Comparison of ENCODE assay signal across 21 cellular contexts in genomic region chr9:73871636-73872035, GRCh38.
DNase-seq lines count a peak whose midpoint lies in the region; FAIRE-seq and TF ChIP-seq lines count a peak whose summit lies in the region.
"Had no signal": no experiment of that assay in that cellular context is flagged by ENCODE, and none has a peak within 500 bp of the region (broad histone marks: within the 10 kb centered on the region; RNA-seq: fewer than 3 reads in every experiment).

No MANE protein-coding gene starts in this region.

- H3K14ac ChIP-seq in neuronal stem cell (ENCODE audit: low read length), result no peak overlapping the region

- TF ChIP-seq POLR2A in Peyer's patch (IDR thresholded peaks at IDR 0.05), result no peak

- H3K4me2 ChIP-seq in astrocyte (ENCODE audit: low read length), result no peak overlapping the region
- H3K4me2 ChIP-seq in neuronal stem cell (ENCODE audit: insufficient read depth, low read length, poor library complexity, severe bottlenecking), result no peak overlapping the region

- H3K36me3 Mint-ChIP-seq in astrocyte (ENCODE audit: low read depth, unreplicated experiment), result no peaks in the 10 kb centered on the region

- H3K18ac ChIP-seq in neuronal stem cell (ENCODE audit: low read length), result no peak overlapping the region

- no peaks in the 10 kb centered on the region for H3K27me3 Mint-ChIP-seq in astrocyte (ENCODE audit: low read depth, unreplicated experiment)

- H3K4me3 Mint-ChIP-seq in astrocyte (ENCODE audit: unreplicated experiment), result no peak overlapping the region

- H3K4me1 ChIP-seq in astrocyte (ENCODE audit: insufficient read depth, low read length) (peaks cover 4% of the 10 kb centered on the region), neuronal stem cell (ENCODE audit: control insufficient read depth in 2 of 2, insufficient read depth in 1 of 2, low read depth in 1 of 2, low read length in 2 of 2) (peaks cover 4 to 16% of the 10 kb centered on the region in 2 donors), Peyer's patch (no peaks in the 10 kb centered on the region)
- H3K4me1 ChIP-seq: BE2C, HAP-1 had no signal

- peak overlapping the region; percentile 26 for H3K27ac Mint-ChIP-seq in astrocyte (ENCODE audit: unreplicated experiment)

- H2AFZ ChIP-seq in astrocyte (ENCODE audit: low read depth, low read length), result no peak overlapping the region
- H2AFZ ChIP-seq in neuronal stem cell (ENCODE audit: low read length), result peak overlapping the region; percentile 47

- H4K91ac ChIP-seq in neuronal stem cell (ENCODE audit: low read depth, low read length, poor library complexity), result no peak overlapping the region

- no peaks in the 10 kb centered on the region for H3K9me3 ChIP-seq in astrocyte (ENCODE audit: insufficient read depth, low read depth, low read length)
- no peaks in the 10 kb centered on the region for H3K9me3 ChIP-seq in neuronal stem cell (replicated peaks in 1 of 2; ENCODE audit: control insufficient read depth in 2 of 2, insufficient read depth in 1 of 2, low read depth in 1 of 2, low read length in 2 of 2)
- no peaks in the 10 kb centered on the region for H3K9me3 ChIP-seq in Peyer's patch
- H3K9me3 ChIP-seq: BE2C, HAP-1 had no signal

- H3K79me1 ChIP-seq in neuronal stem cell (ENCODE audit: low read depth, low read length), result no peaks in the 10 kb centered on the region

- no peak overlapping the region for H3K27ac ChIP-seq in astrocyte (ENCODE audit: low read depth, low read length)
- H3K27ac ChIP-seq in neuronal stem cell (replicated peaks; ENCODE audit: low read length), result no peak overlapping the region
- no peak overlapping the region for H3K27ac ChIP-seq in Peyer's patch
- H3K27ac ChIP-seq: SK-N-MC had no signal

- no peaks in the 10 kb centered on the region for H4K20me1 ChIP-seq in astrocyte (ENCODE audit: insufficient read depth, low read length)

- peaks cover 15% of the 10 kb centered on the region for H3K4me1 Mint-ChIP-seq in astrocyte (ENCODE audit: low read depth, unreplicated experiment)

- no CpG with 5 or more reads among the region's 4 CpGs for WGBS in neuronal stem cell (ENCODE audit: extremely low coverage in 2 of 2, insufficient read length in 2 of 2, insufficient replicate concordance in 1 of 2), 2 donors

- no peaks in the 10 kb centered on the region for H3K79me2 ChIP-seq in astrocyte (ENCODE audit: insufficient read depth, low read length)

- H4K8ac ChIP-seq in neuronal stem cell (ENCODE audit: low read depth, low read length), result no peak overlapping the region

- DNase-seq in M059J (ENCODE audit: low read depth) (peak; percentile 2), astrocyte (ENCODE audit: low read depth) (peak; percentile 24), kidney epithelial cell (ENCODE audit: low read depth) (peak; percentile 23), neuronal stem cell (ENCODE audit: low spot score) (no peak), Peyer's patch (no peak), GM13976 (ENCODE audit: low spot score) (no peak), SW480 (ENCODE audit: low spot score) (no peak), NCI-H1417 treated with DMSO at 0.1 percent for 48 hours (lab: John Stamatoyannopoulos, UW) (no peak)
- DNase-seq: BE2C, KG1, NCI-H1105, NCI-H1694 treated with DMSO at 0.1 percent for 48 hours, NCI-H2081 treated with DMSO at 0.1 percent for 48 hours, NCI-H2171 treated with DMSO at 0.1 percent for 48 hours, NCI-H446 treated with DMSO at 0.1 percent for 48 hours, NCI-H526 treated with DMSO at 0.1 percent for 48 hours, OCI-M1, RPMI8226, SHP77 had no signal

- in situ Hi-C loops in GM13976 (cut with MboI; ENCODE audit: low sequenced_read_pairs, unreplicated experiment), result no loop called here

- no peak overlapping the region for H2AK5ac ChIP-seq in neuronal stem cell (ENCODE audit: low read depth, low read length)

- H3K9ac ChIP-seq in astrocyte (ENCODE audit: low read length) (no peak overlapping the region), neuronal stem cell (ENCODE audit: low read depth, low read length, poor library complexity) (no peak overlapping the region)

- no peak overlapping the region for H2BK12ac ChIP-seq in neuronal stem cell (ENCODE audit: low read length)

- FAIRE-seq in astrocyte (lab: Jason Lieb, UNC), result no peak

- H2BK15ac ChIP-seq in neuronal stem cell (ENCODE audit: low read length), result no peak overlapping the region

- no peak overlapping the region for H2BK5ac ChIP-seq in neuronal stem cell (ENCODE audit: low read length)

- no peaks in the 10 kb centered on the region for H3K27me3 ChIP-seq in astrocyte (ENCODE audit: insufficient read depth, low read length)
- no peaks in the 10 kb centered on the region for H3K27me3 ChIP-seq in kidney epithelial cell (ENCODE audit: control insufficient read depth, insufficient read depth, low read length)
- no peaks in the 10 kb centered on the region for H3K27me3 ChIP-seq in neuronal stem cell (ENCODE audit: control insufficient read depth in 3 of 3, insufficient read depth in 3 of 3, low read depth in 1 of 3, low read length in 3 of 3)
- no peaks in the 10 kb centered on the region for H3K27me3 ChIP-seq in Peyer's patch
- H3K27me3 ChIP-seq: BE2C had no signal

- TF ChIP-seq CTCF in astrocyte (IDR thresholded peaks at IDR 0.05; ENCODE audit: insufficient read depth, low read depth, low read length), result no peak
- TF ChIP-seq CTCF in kidney epithelial cell (IDR thresholded peaks at IDR 0.05; ENCODE audit: insufficient read depth, low read length, poor library complexity, severe bottlenecking), result no peak
- TF ChIP-seq CTCF in Peyer's patch (IDR thresholded peaks at IDR 0.05), result no peak
- no peak for TF ChIP-seq CTCF in GM13976 (IDR thresholded peaks at IDR 0.05; ENCODE audit: borderline replicate concordance, control extremely low read depth, extremely low read depth, insufficient read depth, missing control alignments)

- H3K4me3 ChIP-seq in astrocyte (ENCODE audit: insufficient read depth, low read depth, low read length) (no peak overlapping the region), kidney epithelial cell (ENCODE audit: low read depth, low read length) (no peak overlapping the region), neuronal stem cell (ENCODE audit: low read length in 2 of 2) (no peak overlapping the region), Peyer's patch (no peak overlapping the region)
- H3K4me3 ChIP-seq: HAP-1, SK-N-MC had no signal

- H3K23ac ChIP-seq in neuronal stem cell (ENCODE audit: low read depth, low read length, poor library complexity), result no peak overlapping the region

- no peak overlapping the region for H3K4ac ChIP-seq in neuronal stem cell (ENCODE audit: low read length)

- H2BK120ac ChIP-seq in neuronal stem cell (ENCODE audit: low read depth, low read length), result no peak overlapping the region

- no peaks in the 10 kb centered on the region for H3K9me3 Mint-ChIP-seq in astrocyte (ENCODE audit: unreplicated experiment)

- no peaks in the 10 kb centered on the region for H3K36me3 ChIP-seq in astrocyte (ENCODE audit: insufficient read depth, low read length)
- H3K36me3 ChIP-seq in kidney epithelial cell (ENCODE audit: control insufficient read depth, insufficient read depth, low read length), result no peaks in the 10 kb centered on the region
- no peaks in the 10 kb centered on the region for H3K36me3 ChIP-seq in neuronal stem cell (replicated peaks in 1 of 2; ENCODE audit: control insufficient read depth in 2 of 2, insufficient read depth in 2 of 2, low read length in 2 of 2)
- no peaks in the 10 kb centered on the region for H3K36me3 ChIP-seq in Peyer's patch
- H3K36me3 ChIP-seq: BE2C, HAP-1 had no signal

Comparison
In these comparisons a context has a peak if more than half of its experiments do, and no peak if none do; other contexts are left out.
1. DNase-seq: peak in M059J (single experiment), astrocyte (single experiment) and kidney epithelial cell (single experiment); none in neuronal stem cell (single experiment), Peyer's patch (0 of 3), GM13976 (single experiment), SW480 (single experiment) and NCI-H1417 treated with DMSO at 0.1 percent for 48 hours (single experiment).